Comparison of ENCODE assay signal across 8 cellular contexts in genomic region chr9:69546265-69546664, GRCh38.
A peak's percentile ranks its signal among the peaks of the same experiment; 100 is the strongest.
DNase-seq lines count a peak whose midpoint lies in the region; ATAC-seq, FAIRE-seq and TF ChIP-seq lines count a peak whose summit lies in the region.

No MANE protein-coding gene starts in this region.

- peaks cover 47% of the 10 kb centered on the region for H3K4me1 Mint-ChIP-seq in Calu3 (ENCODE audit: low read depth, unreplicated experiment)
- peaks cover 4% of the 10 kb centered on the region for H3K4me1 Mint-ChIP-seq in T-helper 2 cell treated with Interferon-gamma antibody and Interleukin-4, amounts not matched to agents 5 μg/mL and 100 μg/mL, for 36 hours (ENCODE audit: low read depth)

- no peak for TF ChIP-seq EP300 in sigmoid colon (IDR thresholded peaks at IDR 0.05)

- H3K27ac ChIP-seq in VCaP (no peak overlapping the region), sigmoid colon (no peak overlapping the region)

- H3K4me1 ChIP-seq in sigmoid colon, result peaks cover 0 to 9% (median 6%) of the 10 kb centered on the region in 4 donors

- BruUV-seq in Calu3 (replicated peaks; lab: Mats Ljungman, UMichigan), result no TSS peak

- no peak overlapping the region for H3K4me3 Mint-ChIP-seq in Calu3 (ENCODE audit: low read depth, unreplicated experiment)
- no peak overlapping the region for H3K4me3 Mint-ChIP-seq in T-helper 2 cell treated with Interferon-gamma antibody and Interleukin-4, amounts not matched to agents 5 μg/mL and 100 μg/mL, for 36 hours

- DNase-seq in Calu3, result peak; percentile 46
- no peak for DNase-seq in LNCaP clone FGC (ENCODE audit: low read depth)
- DNase-seq in kidney tubule cell (ENCODE audit: low spot score), result peak; percentile 55
- DNase-seq in T-helper 2 cell treated with Interferon-gamma antibody and Interleukin-4, amounts not matched to agents 5 μg/mL and 100 μg/mL, for 36 hours (ENCODE audit: low spot score), result no peak
- no peak for DNase-seq in sigmoid colon
- DNase-seq in HTR-8/SVneo (ENCODE audit: insufficient read length, low spot score), result no peak
- no peak for DNase-seq in Right ventricle myocardium superior

- intact Hi-C loops in Calu3 (cut with micrococcal nuclease; ENCODE audit: unreplicated experiment) (loop anchor here (1.0 to 5.0 kb wide), 2 partner anchors 122 to 331 kb away; no protein-coding TSS in a partner anchor), sigmoid colon (cut with DNase I) (loop anchor here (2.0 kb wide), 1 partner anchor 123 kb away; no protein-coding TSS in a partner anchor), Right ventricle myocardium superior (cut with DNase I) (loop anchor here (2.0 to 10.0 kb wide), 2 partner anchors 123 to 329 kb away; no protein-coding TSS in a partner anchor)

- H3K9me3 ChIP-seq in sigmoid colon, result no peaks in the 10 kb centered on the region

- H3K36me3 ChIP-seq in sigmoid colon, result no peaks in the 10 kb centered on the region

- no peak for FAIRE-seq in HTR-8/SVneo (lab: Jason Lieb, UNC)

- WGBS in sigmoid colon, 2 donors, result 65 to 78% methylated on average over 4 of the region's 4 CpGs

- CTCF ChIA-PET in Calu3 (lab: Charles Lee), result interaction anchor here (1.8 kb wide), 1 partner anchor 124 kb away, joined by 10 read pairs; no protein-coding TSS in a partner anchor

- ATAC-seq in Right ventricle myocardium superior (ENCODE audit: poor library complexity), result no peak

- TF ChIP-seq POLR2A in sigmoid colon (IDR thresholded peaks at IDR 0.05), result no peak

- peak; percentile 23 for TF ChIP-seq CTCF in Calu3 (IDR thresholded peaks at IDR 0.05; ENCODE audit: unreplicated experiment)
- TF ChIP-seq CTCF in LNCaP clone FGC (IDR thresholded peaks at IDR 0.05; ENCODE audit: control insufficient read depth, extremely low read depth, insufficient read depth), result peak; percentile 37
- peak; percentile 69 for TF ChIP-seq CTCF in VCaP (conservative IDR thresholded peaks at IDR 0.05)
- TF ChIP-seq CTCF in sigmoid colon (IDR thresholded peaks at IDR 0.05), result no peak

- no peaks in the 10 kb centered on the region for H3K9me3 Mint-ChIP-seq in Calu3 (ENCODE audit: low read depth, unreplicated experiment)
- no peaks in the 10 kb centered on the region for H3K9me3 Mint-ChIP-seq in T-helper 2 cell treated with Interferon-gamma antibody and Interleukin-4, amounts not matched to agents 5 μg/mL and 100 μg/mL, for 36 hours

- H3K4me3 ChIP-seq in LNCaP clone FGC (ENCODE audit: low read depth, low read length) (no peak overlapping the region), sigmoid colon (no peak overlapping the region)

- no peaks in the 10 kb centered on the region for H3K27me3 ChIP-seq in sigmoid colon

- H3K36me3 Mint-ChIP-seq in Calu3 (ENCODE audit: insufficient read depth, unreplicated experiment), result no peaks in the 10 kb centered on the region
- no peaks in the 10 kb centered on the region for H3K36me3 Mint-ChIP-seq in T-helper 2 cell treated with Interferon-gamma antibody and Interleukin-4, amounts not matched to agents 5 μg/mL and 100 μg/mL, for 36 hours (ENCODE audit: low read depth)

- H3K27ac Mint-ChIP-seq in Calu3 (ENCODE audit: unreplicated experiment), result no peak overlapping the region
- no peak overlapping the region for H3K27ac Mint-ChIP-seq in T-helper 2 cell treated with Interferon-gamma antibody and Interleukin-4, amounts not matched to agents 5 μg/mL and 100 μg/mL, for 36 hours

- H3K27me3 Mint-ChIP-seq in Calu3 (ENCODE audit: unreplicated experiment), result no peaks in the 10 kb centered on the region
- H3K27me3 Mint-ChIP-seq in T-helper 2 cell treated with Interferon-gamma antibody and Interleukin-4, amounts not matched to agents 5 μg/mL and 100 μg/mL, for 36 hours (ENCODE audit: low read depth), result peaks cover 8% of the 10 kb centered on the region

Comparison
In these comparisons a context has a peak if more than half of its experiments do, and no peak if none do; other contexts are left out.
1. DNase-seq: peak in Calu3 (single experiment) and kidney tubule cell (single experiment); none in LNCaP clone FGC (single experiment), T-helper 2 cell treated with Interferon-gamma antibody and Interleukin-4, amounts not matched to agents 5 μg/mL and 100 μg/mL, for 36 hours (single experiment), sigmoid colon (single experiment), HTR-8/SVneo (single experiment) and Right ventricle myocardium superior (single experiment).
2. CTCF ChIP-seq: peak in Calu3 (single experiment), LNCaP clone FGC (single experiment) and VCaP (single experiment); none in sigmoid colon (0 of 4).